10 cellular contexts compared by ENCODE assay signal in genomic region chr9:19173598-19174125, GRCh38. TPM values are rescaled to one million over a fixed set of nuclear protein-coding genes. Genes with fewer than 3 reads are reported as not detected.
DNase-seq lines count a peak whose midpoint lies in the region; ATAC-seq lines count a peak whose summit lies in the region.
"Had no signal": no experiment of that assay in that cellular context is flagged by ENCODE, and none has a peak within 500 bp of the region (broad histone marks: within the 10 kb centered on the region; RNA-seq: fewer than 3 reads in every experiment).

No MANE protein-coding gene starts in this region.

- H3K36me3 ChIP-seq in subcutaneous abdominal adipose tissue (ENCODE audit: control insufficient read depth in 5 of 5, insufficient read depth in 5 of 5, low read length in 5 of 5), result no peaks in the 10 kb centered on the region
- H3K36me3 ChIP-seq: neutrophil had no signal

- ATAC-seq in activated naive CD4-positive, alpha-beta T cell treated with anti-CD3 and anti-CD28 coated beads, Interleukin-2, amount 50 U/mL, for 72 hours, result peak; percentile 39 to 54
- peak; percentile 5 for ATAC-seq in HG02943 (IDR thresholded peaks at IDR 0.05; ENCODE audit: low read depth, unreplicated experiment)
- ATAC-seq in activated CD8-positive, alpha-beta T cell treated with anti-CD3 and anti-CD28 coated beads, Interleukin-2, amount 10 ng/mL, durations not matched to agents 7 days and 5 days, result peak; percentile 34

- H3K4me1 Mint-ChIP-seq in activated CD8-positive, alpha-beta T cell treated with anti-CD3 and anti-CD28 coated beads, Interleukin-2, amount 10 ng/mL, durations not matched to agents 7 days and 5 days (ENCODE audit: low read depth), result peaks cover 36% of the 10 kb centered on the region

- no peak for DNase-seq in activated naive CD4-positive, alpha-beta T cell treated with anti-CD3 and anti-CD28 coated beads, Interleukin-2, amount 50 U/mL, for 72 hours (ENCODE audit: low spot score in 2 of 2)
- no peak for DNase-seq in activated naive CD4-positive, alpha-beta T cell treated with Interleukin-2 at 50 U/mL for 16 hours
- no peak for DNase-seq in activated CD8-positive, alpha-beta T cell treated with anti-CD3 and anti-CD28 coated beads, Interleukin-2, amount 10 ng/mL, durations not matched to agents 7 days and 5 days
- DNase-seq in globus pallidus (ENCODE audit: low spot score), result no peak
- DNase-seq in SIG-M5 (lab: John Stamatoyannopoulos, UW), result no peak
- no peak for DNase-seq in NCI-H2171 treated with DMSO at 0.1 percent for 48 hours (lab: John Stamatoyannopoulos, UW)

- no peaks in the 10 kb centered on the region for H3K27me3 ChIP-seq in subcutaneous abdominal adipose tissue (ENCODE audit: control insufficient read depth in 5 of 5, insufficient read depth in 4 of 5, low read length in 5 of 5)
- H3K27me3 ChIP-seq: neutrophil had no signal

- H3K4me3 Mint-ChIP-seq in activated CD8-positive, alpha-beta T cell treated with anti-CD3 and anti-CD28 coated beads, Interleukin-2, amount 10 ng/mL, durations not matched to agents 7 days and 5 days, result no peak overlapping the region
- H3K4me3 Mint-ChIP-seq: stimulated activated naive CD8-positive, alpha-beta T cell treated with anti-CD3 and anti-CD28 coated beads, Interleukin-15, Interleukin-2, amounts not matched to agents 100 ng/mL and 50 ng/mL, for 24 hours had no signal

- H3K9ac ChIP-seq in subcutaneous abdominal adipose tissue (ENCODE audit: low read length in 5 of 5), result peak overlapping the region in 3 of 5 donors; percentile 25 to 46 (median 40)

- CTCF ChIA-PET in activated CD8-positive, alpha-beta T cell treated with anti-CD3 and anti-CD28 coated beads, Interleukin-2, amount 10 ng/mL, durations not matched to agents 7 days and 5 days (lab: Charles Lee), result interaction anchor here (0.8 to 3.0 kb wide), 45 partner anchors 10 to 730 kb away, joined by 3 to 41 read pairs (median 7); partner anchors contain the start of genes DENND4C and RRAGA

- no peaks in the 10 kb centered on the region for H3K9me3 ChIP-seq in subcutaneous abdominal adipose tissue (ENCODE audit: control insufficient read depth in 5 of 5, low read length in 5 of 5)
- H3K9me3 ChIP-seq: neutrophil had no signal

- peak overlapping the region; percentile 82 for H3K27ac ChIP-seq in subcutaneous abdominal adipose tissue (ENCODE audit: low read depth, low read length)
- H3K27ac ChIP-seq: neutrophil had no signal

- no peaks in the 10 kb centered on the region for H3K9me3 Mint-ChIP-seq in activated naive CD4-positive, alpha-beta T cell treated with anti-CD3 and anti-CD28 coated beads, Interleukin-2, amount 50 U/mL, for 72 hours
- H3K9me3 Mint-ChIP-seq in activated CD8-positive, alpha-beta T cell treated with anti-CD3 and anti-CD28 coated beads, Interleukin-2, amount 10 ng/mL, durations not matched to agents 7 days and 5 days (ENCODE audit: insufficient read depth), result no peaks in the 10 kb centered on the region
- H3K9me3 Mint-ChIP-seq: stimulated activated naive CD8-positive, alpha-beta T cell treated with anti-CD3 and anti-CD28 coated beads, Interleukin-15, Interleukin-2, amounts not matched to agents 100 ng/mL and 50 ng/mL, for 24 hours had no signal

- POLR2A ChIA-PET in activated CD8-positive, alpha-beta T cell treated with anti-CD3 and anti-CD28 coated beads, Interleukin-2, amount 10 ng/mL, durations not matched to agents 7 days and 5 days (lab: Charles Lee), result interaction anchor here (1.2 to 3.5 kb wide), 5 partner anchors 72 to 207 kb away, joined by 3 to 17 read pairs (median 3); partner anchors contain the start of genes RPS6 and RRAGA

- H3K27ac Mint-ChIP-seq in activated naive CD4-positive, alpha-beta T cell treated with anti-CD3 and anti-CD28 coated beads, Interleukin-2, amount 50 U/mL, for 72 hours, result peak overlapping the region in 1 of 2 donors; percentile 93
- no peak overlapping the region for H3K27ac Mint-ChIP-seq in activated CD8-positive, alpha-beta T cell treated with anti-CD3 and anti-CD28 coated beads, Interleukin-2, amount 10 ng/mL, durations not matched to agents 7 days and 5 days
- H3K27ac Mint-ChIP-seq: stimulated activated naive CD8-positive, alpha-beta T cell treated with anti-CD3 and anti-CD28 coated beads, Interleukin-15, Interleukin-2, amounts not matched to agents 100 ng/mL and 50 ng/mL, for 24 hours had no signal

- no peaks in the 10 kb centered on the region for H3K27me3 Mint-ChIP-seq in activated CD8-positive, alpha-beta T cell treated with anti-CD3 and anti-CD28 coated beads, Interleukin-2, amount 10 ng/mL, durations not matched to agents 7 days and 5 days (ENCODE audit: low read depth)
- H3K27me3 Mint-ChIP-seq: stimulated activated naive CD8-positive, alpha-beta T cell treated with anti-CD3 and anti-CD28 coated beads, Interleukin-15, Interleukin-2, amounts not matched to agents 100 ng/mL and 50 ng/mL, for 24 hours had no signal

- H3K36me3 Mint-ChIP-seq in activated naive CD4-positive, alpha-beta T cell treated with anti-CD3 and anti-CD28 coated beads, Interleukin-2, amount 50 U/mL, for 72 hours, result no peaks in the 10 kb centered on the region
- H3K36me3 Mint-ChIP-seq in activated CD8-positive, alpha-beta T cell treated with anti-CD3 and anti-CD28 coated beads, Interleukin-2, amount 10 ng/mL, durations not matched to agents 7 days and 5 days (ENCODE audit: low read depth), result no peaks in the 10 kb centered on the region

- H3K4me3 ChIP-seq in subcutaneous abdominal adipose tissue (ENCODE audit: low read depth in 1 of 5, low read length in 5 of 5), result no peak overlapping the region

- peaks cover 2 to 24% (median 17%) of the 10 kb centered on the region in 5 donors for H3K4me1 ChIP-seq in subcutaneous abdominal adipose tissue (ENCODE audit: control insufficient read depth in 5 of 5, insufficient read depth in 5 of 5, low read length in 5 of 5)

RNA-seq across cellular contexts. Expression of gene PLIN2, which starts 46.4 kb away (rescaled TPM):
- total RNA-seq in activated naive CD4-positive, alpha-beta T cell treated with anti-CD3 and anti-CD28 coated beads, Interleukin-2, amount 50 U/mL, for 72 hours, result 100 to 1,000 TPM in 1 of 2 donors, 10 to 100 TPM in 1; 44.0 to 176 TPM
- 10 to 100 TPM; 53.5 to 54.6 TPM for total RNA-seq in activated CD8-positive, alpha-beta T cell treated with anti-CD3 and anti-CD28 coated beads, Interleukin-2, amount 10 ng/mL, durations not matched to agents 7 days and 5 days

RNA-seq across cellular contexts. Expression of gene DENND4C, which starts 56.8 kb away (rescaled TPM):
- total RNA-seq in activated naive CD4-positive, alpha-beta T cell treated with anti-CD3 and anti-CD28 coated beads, Interleukin-2, amount 50 U/mL, for 72 hours, result 10 to 100 TPM in 1 of 2 donors, 1 to 10 TPM in 1; 6.5 to 20.1 TPM
- 10 to 100 TPM; 29.6 to 35.3 TPM for total RNA-seq in activated CD8-positive, alpha-beta T cell treated with anti-CD3 and anti-CD28 coated beads, Interleukin-2, amount 10 ng/mL, durations not matched to agents 7 days and 5 days
